In genomic region chr4:177487977-177488376, GRCh38 we compare ENCODE assay signal across 22 cellular contexts.
"Had no signal": no experiment of that assay in that cellular context is flagged by ENCODE, and none has a peak within 500 bp of the region (broad histone marks: within the 10 kb centered on the region; RNA-seq: fewer than 3 reads in every experiment).

No MANE protein-coding gene starts in this region.

- H3K27me3 Mint-ChIP-seq: central memory CD8-positive, alpha-beta T cell; effector memory CD8-positive, alpha-beta T cell; memory B cell; natural killer cell treated with Interleukin-12 subunit alpha and Interleukin-12 subunit beta and Interleukin-15 and Interleukin-18, amount 100 ng/mL, for 72 hours had no signal

- H3K27ac ChIP-seq: ascending aorta, dorsolateral prefrontal cortex, heart left ventricle, prostate gland, stomach, suprapubic skin, tibial nerve had no signal

- H3K4me3 ChIP-seq: ascending aorta, dorsolateral prefrontal cortex, heart left ventricle, prostate gland, stomach, suprapubic skin, tibial nerve had no signal

- DNase-seq: activated CD4-positive, alpha-beta T cell treated with anti-CD3 and anti-CD28 coated beads for 4 hours; activated CD4-positive, alpha-beta T cell treated with anti-CD3 and anti-CD28 coated beads, Interleukin-2, amount 50 U/mL, for 48 hours; activated gamma-delta T cell; activated naive CD4-positive, alpha-beta T cell treated with anti-CD3 and anti-CD28 coated beads, Interleukin-2, amount 50 U/mL, for 16 hours; dorsolateral prefrontal cortex; effector memory CD8-positive, alpha-beta T cell; heart left ventricle; left cardiac atrium; right cardiac atrium; stimulated activated CD4-positive, alpha-beta T cell treated with anti-CD3 and anti-CD28 coated beads, Interleukin-12 subunit alpha, Interleukin-12 subunit beta, amount 100 ng/mL, for 4 hours; stimulated activated CD4-positive, alpha-beta T cell treated with anti-CD3 and anti-CD28 coated beads, Interleukin-4, amount 100 ng/mL, for 4 hours; stomach; T-helper 1 cell; T-helper 9 cell had no signal

- H3K4me1 Mint-ChIP-seq: central memory CD8-positive, alpha-beta T cell; memory B cell had no signal

- H3K27ac Mint-ChIP-seq: effector memory CD8-positive, alpha-beta T cell; memory B cell; natural killer cell treated with Interleukin-12 subunit alpha and Interleukin-12 subunit beta and Interleukin-15 and Interleukin-18, amount 100 ng/mL, for 72 hours; WTC11 had no signal

- H3K4me3 Mint-ChIP-seq: central memory CD8-positive, alpha-beta T cell; effector memory CD8-positive, alpha-beta T cell; memory B cell; natural killer cell treated with Interleukin-12 subunit alpha and Interleukin-12 subunit beta and Interleukin-15 and Interleukin-18, amount 100 ng/mL, for 72 hours; WTC11 had no signal

- ATAC-seq: effector memory CD8-positive, alpha-beta T cell; heart left ventricle; left cardiac atrium; natural killer cell treated with Interleukin-12 subunit alpha and Interleukin-12 subunit beta and Interleukin-15 and Interleukin-18, amount 100 ng/mL, for 72 hours; right cardiac atrium; WTC11 had no signal

- H3K27me3 ChIP-seq: ascending aorta, dorsolateral prefrontal cortex, heart left ventricle, stomach, suprapubic skin, tibial nerve had no signal

- H3K36me3 ChIP-seq: ascending aorta, heart left ventricle, prostate gland, stomach, suprapubic skin, tibial nerve had no signal

- H3K4me1 ChIP-seq: ascending aorta, prostate gland, stomach, suprapubic skin, tibial nerve had no signal

- H3K36me3 Mint-ChIP-seq: natural killer cell treated with Interleukin-12 subunit alpha and Interleukin-12 subunit beta and Interleukin-15 and Interleukin-18, amount 100 ng/mL, for 72 hours had no signal

- H3K9me3 ChIP-seq: ascending aorta, heart left ventricle, prostate gland, stomach, suprapubic skin, tibial nerve had no signal

- H3K9me3 Mint-ChIP-seq: central memory CD8-positive, alpha-beta T cell; effector memory CD8-positive, alpha-beta T cell; memory B cell; natural killer cell treated with Interleukin-12 subunit alpha and Interleukin-12 subunit beta and Interleukin-15 and Interleukin-18, amount 100 ng/mL, for 72 hours; WTC11 had no signal
